In genomic region chr1:175146535-175147213, GRCh38 we compare ENCODE assay signal across 8 cellular contexts. TPM values are rescaled to one million over a fixed set of nuclear protein-coding genes. Genes with fewer than 3 reads are reported as not detected.
DNase-seq lines count a peak whose midpoint lies in the region; ATAC-seq and TF ChIP-seq lines count a peak whose summit lies in the region.

No MANE protein-coding gene starts in this region.

- no peaks in the 10 kb centered on the region for H3K9me3 ChIP-seq in left lung

- no peak overlapping the region for H3K27ac ChIP-seq in left lung

- DNase-seq in Daoy (ENCODE audit: low read depth) (peak; percentile 79), NCI-H226 (peak; percentile 11), cerebellum (ENCODE audit: low spot score) (peak; percentile 38), left lung (peak; percentile 65 to 92)
- DNase-seq in activated CD4-positive, alpha-beta T cell treated with anti-CD3 and anti-CD28 coated beads for 24 hours (ENCODE audit: low read depth in 2 of 2), result peak; percentile 54 to 61
- DNase-seq in stimulated activated CD4-positive, alpha-beta T cell treated with anti-CD3 and anti-CD28 coated beads, TNF-alpha, amount 100 ng/mL, for 48 hours (ENCODE audit: low read depth in 3 of 3), result peak; percentile 44 to 65 (median 61)

- H3K4me1 ChIP-seq in left lung, result no peaks in the 10 kb centered on the region

- intact Hi-C loops in left lung (cut with DNase I), result loop anchor here in 1 of 2 donors (5.0 kb wide), 1 partner anchor 114 kb away; no protein-coding TSS in a partner anchor

- peak; percentile 65 to 78 for TF ChIP-seq CTCF in left lung (IDR thresholded peaks at IDR 0.05)

- no peak overlapping the region for H3K4me3 ChIP-seq in left lung

- peaks cover 0 to 10% of the 10 kb centered on the region in 2 donors for H3K27me3 ChIP-seq in left lung

- no peaks in the 10 kb centered on the region for H3K36me3 ChIP-seq in left lung

- peak; percentile 35 for ATAC-seq in HG02623 (IDR thresholded peaks at IDR 0.05; ENCODE audit: unreplicated experiment)
- ATAC-seq in left lung, result peak; percentile 96
- ATAC-seq in GM19452 (IDR thresholded peaks at IDR 0.05; ENCODE audit: unreplicated experiment), result no peak

RNA-seq across cellular contexts. Expression of gene KIAA0040, which starts 45.9 kb away (rescaled TPM):
- 4.7 TPM in 2 replicates for total RNA-seq in Daoy (2014; rRNA removed; shearing (Covaris generic))
- total RNA-seq in cerebellum (1.00 TPM), left lung (10 to 100 TPM; 24.4 to 42.9 TPM)

Comparison
In these comparisons a context has a peak if more than half of its experiments do, and no peak if none do; other contexts are left out.
1. DNase-seq: peak in every context shown above with its lines; median percentile 79 in Daoy; 78 in left lung; 61 in stimulated activated CD4-positive, alpha-beta T cell treated with anti-CD3 and anti-CD28 coated beads, TNF-alpha, amount 100 ng/mL, for 48 hours; 58 in activated CD4-positive, alpha-beta T cell treated with anti-CD3 and anti-CD28 coated beads for 24 hours; 38 in cerebellum; 11 in NCI-H226.